ENCODE assay signal across 15 cellular contexts in the genomic region with DNA sequence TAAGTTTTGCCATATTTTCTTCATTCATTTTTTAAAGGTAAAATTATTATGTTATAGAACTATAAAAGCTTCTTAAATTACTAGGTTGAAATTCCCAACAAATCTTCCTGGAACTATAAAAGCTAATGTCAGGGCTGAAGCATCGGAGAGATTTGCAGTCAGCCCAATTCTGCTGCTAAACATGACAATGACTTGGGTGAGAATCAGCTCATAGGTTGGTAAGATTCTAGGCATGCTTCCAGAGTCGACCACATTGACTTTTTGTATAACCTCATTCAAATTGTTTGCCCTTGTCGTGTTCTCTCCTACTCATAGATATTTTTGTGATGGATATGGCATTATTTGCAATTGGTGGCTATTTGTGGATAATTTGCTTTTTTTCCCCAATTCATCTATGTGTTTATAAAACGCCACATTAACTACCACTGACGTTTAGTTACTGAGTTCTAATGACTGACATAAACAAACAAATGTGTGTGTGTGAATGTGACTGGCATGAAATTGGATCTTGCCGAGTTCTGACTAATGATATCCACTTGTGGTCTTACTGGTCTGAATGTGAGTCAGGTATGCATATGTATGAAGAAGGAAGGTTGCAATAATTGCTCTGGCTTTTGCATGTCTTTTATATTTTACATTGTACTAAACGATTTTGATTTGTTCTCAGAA.
DNase-seq lines count a peak whose midpoint lies in the region; ATAC-seq, FAIRE-seq and TF ChIP-seq lines count a peak whose summit lies in the region.
"Had no signal": no experiment of that assay in that cellular context is flagged by ENCODE, and none has a peak within 500 bp of the region (broad histone marks: within the 10 kb centered on the region; RNA-seq: fewer than 3 reads in every experiment).

No MANE protein-coding gene starts in this region.

- no peaks in the 10 kb centered on the region for H3K36me3 ChIP-seq in small intestine (ENCODE audit: control insufficient read depth in 2 of 2, insufficient read depth in 2 of 2, low read length in 2 of 2)
- H3K36me3 ChIP-seq: gastroesophageal sphincter, transverse colon had no signal

- H3K4me3 ChIP-seq in choroid plexus epithelial cell (ENCODE audit: low read depth, low read length) = no peak overlapping the region
- no peak overlapping the region for H3K4me3 ChIP-seq in small intestine (ENCODE audit: low read depth in 1 of 2, low read length in 2 of 2)
- H3K4me3 ChIP-seq: gastroesophageal sphincter, transverse colon had no signal

- TF ChIP-seq CTCF in choroid plexus epithelial cell (conservative IDR thresholded peaks at IDR 0.05; ENCODE audit: low read depth, low read length) = no peak
- no peak for TF ChIP-seq CTCF in osteocyte (IDR thresholded peaks at IDR 0.05)

- no peaks in the 10 kb centered on the region for H3K27me3 Mint-ChIP-seq in osteocyte (ENCODE audit: unreplicated experiment)
- H3K27me3 Mint-ChIP-seq: dendritic cell treated with granulocyte-macrophage colony-stimulating factor and Interleukin-4, amounts not matched to agents 40 ng/mL and 50 ng/mL, for 4 days had no signal

- WGBS in small intestine, 3 donors = 81 to 93% (median 82%) methylated on average over 7 of the region's 7 CpGs

- H3K4me1 Mint-ChIP-seq in osteocyte (ENCODE audit: unreplicated experiment) = peaks cover 20% of the 10 kb centered on the region
- H3K4me1 Mint-ChIP-seq: activated naive CD4-positive, alpha-beta T cell treated with anti-CD3 and anti-CD28 coated beads, Interleukin-2, amount 50 U/mL, for 24 hours had no signal

- H3K36me3 Mint-ChIP-seq in osteocyte (ENCODE audit: unreplicated experiment) = peaks cover 3% of the 10 kb centered on the region
- H3K36me3 Mint-ChIP-seq: activated naive CD4-positive, alpha-beta T cell treated with anti-CD3 and anti-CD28 coated beads, Interleukin-2, amount 50 U/mL, for 24 hours had no signal

- peak; percentile 57 for FAIRE-seq in small intestine (lab: Jason Lieb, UNC)

- H3K9me3 ChIP-seq in small intestine (ENCODE audit: control insufficient read depth, low read depth) = no peaks in the 10 kb centered on the region
- H3K9me3 ChIP-seq: gastroesophageal sphincter, transverse colon had no signal

- no peaks in the 10 kb centered on the region for H3K9me3 Mint-ChIP-seq in osteocyte (ENCODE audit: unreplicated experiment)
- H3K9me3 Mint-ChIP-seq: activated naive CD4-positive, alpha-beta T cell treated with anti-CD3 and anti-CD28 coated beads, Interleukin-2, amount 50 U/mL, for 24 hours; dendritic cell treated with granulocyte-macrophage colony-stimulating factor and Interleukin-4, amounts not matched to agents 40 ng/mL and 50 ng/mL, for 4 days had no signal

- H3K27ac ChIP-seq in small intestine (ENCODE audit: low read depth in 1 of 2, low read length in 1 of 2) = no peak overlapping the region
- H3K27ac ChIP-seq: gastroesophageal sphincter, HL-60, transverse colon had no signal

- DNase-seq in NCI-H2171 treated with DMSO at 0.1 percent for 48 hours (lab: John Stamatoyannopoulos, UW) = peak; percentile 13
- no peak for DNase-seq in NCI-H2171 (lab: John Stamatoyannopoulos, UW)
- peak; percentile 65 for DNase-seq in NCI-H69 (lab: John Stamatoyannopoulos, UW)
- DNase-seq in choroid plexus epithelial cell (ENCODE audit: low read depth) = peak; percentile 65
- DNase-seq in small intestine = no peak
- no peak for DNase-seq in osteocyte (ENCODE audit: extremely low spot score, unreplicated experiment)
- DNase-seq: left colon; stimulated activated CD4-positive, alpha-beta T cell treated with anti-CD3 and anti-CD28 coated beads, Interleukin-12 subunit alpha, Interleukin-12 subunit beta, amount 100 ng/mL, for 4 hours; transverse colon had no signal

- no peak overlapping the region for H3K4me3 Mint-ChIP-seq in osteocyte (ENCODE audit: unreplicated experiment)
- H3K4me3 Mint-ChIP-seq: activated naive CD4-positive, alpha-beta T cell treated with anti-CD3 and anti-CD28 coated beads, Interleukin-2, amount 50 U/mL, for 24 hours; dendritic cell treated with granulocyte-macrophage colony-stimulating factor and Interleukin-4, amounts not matched to agents 40 ng/mL and 50 ng/mL, for 4 days had no signal

- ATAC-seq in HG02852 (IDR thresholded peaks at IDR 0.05; ENCODE audit: unreplicated experiment) (no peak), HG02840 (IDR thresholded peaks at IDR 0.05; ENCODE audit: low FRiP score, unreplicated experiment) (no peak)
- ATAC-seq: gastroesophageal sphincter, left colon had no signal

- H3K4me1 ChIP-seq in small intestine (ENCODE audit: control insufficient read depth in 2 of 2, insufficient read depth in 1 of 2, low read depth in 1 of 2, low read length in 1 of 2) = peaks cover 2 to 3% of the 10 kb centered on the region in 2 donors

- H3K27ac Mint-ChIP-seq in osteocyte (ENCODE audit: unreplicated experiment) = no peak overlapping the region
- H3K27ac Mint-ChIP-seq: activated naive CD4-positive, alpha-beta T cell treated with anti-CD3 and anti-CD28 coated beads, Interleukin-2, amount 50 U/mL, for 24 hours; dendritic cell treated with granulocyte-macrophage colony-stimulating factor and Interleukin-4, amounts not matched to agents 40 ng/mL and 50 ng/mL, for 4 days had no signal

- no peaks in the 10 kb centered on the region for H3K27me3 ChIP-seq in small intestine (ENCODE audit: control insufficient read depth in 2 of 2, insufficient read depth in 2 of 2, low read length in 2 of 2)
- H3K27me3 ChIP-seq: gastroesophageal sphincter, transverse colon had no signal

Comparison
In these comparisons a context has a peak if more than half of its experiments do, and no peak if none do; other contexts are left out.
1. DNase-seq: peak in NCI-H2171 treated with DMSO at 0.1 percent for 48 hours (single experiment), NCI-H69 (single experiment) and choroid plexus epithelial cell (single experiment); none in NCI-H2171 (single experiment), small intestine (single experiment) and osteocyte (single experiment).